9 cellular contexts compared by ENCODE assay signal in the genomic region with DNA sequence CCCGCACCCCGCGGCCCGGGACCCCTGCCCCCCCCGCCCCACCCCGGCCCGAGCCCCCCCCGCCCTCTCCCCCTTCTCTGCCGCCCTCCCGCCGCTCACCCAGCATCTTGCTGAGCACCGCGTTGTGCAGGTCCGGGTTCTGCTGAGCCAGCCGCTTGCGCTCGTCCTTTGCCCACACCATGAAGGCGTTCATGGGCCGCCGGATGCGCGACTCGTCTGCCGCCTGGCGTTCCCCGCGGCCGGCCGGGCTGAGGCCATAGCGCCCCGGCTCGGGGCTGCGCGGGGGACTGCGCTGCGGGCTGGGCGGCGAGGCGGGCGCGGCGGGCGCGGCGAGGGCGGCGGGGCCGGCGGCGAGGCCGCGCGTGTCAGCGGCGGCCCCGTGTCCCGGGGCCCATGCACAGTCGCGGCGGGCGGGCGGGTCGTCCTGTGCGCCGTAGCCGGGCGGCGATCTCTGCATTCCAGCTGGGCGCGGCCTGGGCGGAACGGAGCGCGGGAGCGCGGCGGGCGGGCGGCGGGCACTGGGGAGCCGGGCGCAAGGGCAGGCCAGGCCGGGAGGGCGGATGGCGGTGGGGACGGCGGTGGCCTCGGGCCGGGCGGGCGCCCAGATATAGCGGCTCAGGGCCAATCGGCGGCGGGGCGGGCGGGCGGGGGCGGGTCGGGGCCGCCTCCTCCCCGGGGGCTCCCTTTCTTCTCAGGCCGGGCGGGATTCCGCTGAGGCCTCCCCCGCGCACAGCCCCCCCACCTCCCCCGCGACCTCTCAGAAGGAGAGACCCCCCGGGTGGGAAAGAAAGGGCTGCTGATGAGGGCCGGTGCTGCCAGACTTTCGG. TPM values are rescaled to one million over a fixed set of nuclear protein-coding genes. Genes with fewer than 3 reads are reported as not detected.
DNase-seq lines count a peak whose midpoint lies in the region; ATAC-seq, FAIRE-seq and TF ChIP-seq lines count a peak whose summit lies in the region.
"Had no signal": no experiment of that assay in that cellular context is flagged by ENCODE, and none has a peak within 500 bp of the region (broad histone marks: within the 10 kb centered on the region; RNA-seq: fewer than 3 reads in every experiment).

TSS of gene SOX18 (minus strand) at position 580 of the 827 bp plus-strand sequence. CDS start at position 457, 123 bp downstream.

- no peaks in the 10 kb centered on the region for H3K36me3 Mint-ChIP-seq in activated CD4-positive, alpha-beta memory T cell treated with anti-CD3 and anti-CD28 coated beads for 36 hours

- peak; percentile 17 to 53 for ATAC-seq in activated CD4-positive, CD25-positive, alpha-beta regulatory T cell treated with anti-CD3 and anti-CD28 coated beads, Interleukin-2, amount 50 U/mL, for 24 hours

- no peak for TF ChIP-seq POLR2A in GM12892 (IDR thresholded peaks at IDR 0.05; ENCODE audit: low read depth, low read length)

- intact Hi-C loops in activated CD4-positive, alpha-beta memory T cell treated with anti-CD3 and anti-CD28 coated beads for 36 hours (cut with micrococcal nuclease): no loop called here

- no peaks in the 10 kb centered on the region for H3K9me3 ChIP-seq in cardiac muscle cell (ENCODE audit: low read depth)

- TF ChIP-seq CTCF in cardiac muscle cell (IDR thresholded peaks at IDR 0.05; ENCODE audit: low read depth, low read length): no peak

- POLR2A ChIA-PET in activated CD4-positive, alpha-beta memory T cell treated with anti-CD3 and anti-CD28 coated beads for 36 hours (lab: Charles Lee): no interaction called here

- H3K36me3 ChIP-seq in cardiac muscle cell: no peaks in the 10 kb centered on the region

- CTCF ChIA-PET in activated CD4-positive, alpha-beta memory T cell treated with anti-CD3 and anti-CD28 coated beads for 36 hours (lab: Charles Lee): interaction anchor here (0.8 to 1.0 kb wide), 3 partner anchors 8 to 11 kb away, joined by 3 to 5 read pairs (median 3); no protein-coding TSS in a partner anchor

- peaks cover 72% of the 10 kb centered on the region for H3K27me3 ChIP-seq in cardiac muscle cell

- no peak within 1 kb of the TSS for H3K27ac Mint-ChIP-seq in activated CD4-positive, alpha-beta memory T cell treated with anti-CD3 and anti-CD28 coated beads for 36 hours

- DNase-seq in activated CD4-positive, CD25-positive, alpha-beta regulatory T cell (lab: John Stamatoyannopoulos, UW): no peak
- peak; percentile 54 for DNase-seq in activated CD4-positive, alpha-beta memory T cell treated with anti-CD3 and anti-CD28 coated beads for 36 hours
- DNase-seq in cardiac muscle cell (ENCODE audit: low read depth in 1 of 2, low spot score in 1 of 2): peak; percentile 56 to 64
- peak; percentile 57 for DNase-seq in stimulated activated CD8-positive, alpha-beta memory T cell treated with anti-CD3 and anti-CD28 coated beads, Interleukin-4, amount 100 ng/mL, for 48 hours
- DNase-seq in GM12892 (ENCODE audit: insufficient read length): no peak
- no peak for DNase-seq in iPS-NIHi7 (ENCODE audit: extremely low spot score)
- DNase-seq in SKM-1 (lab: John Stamatoyannopoulos, UW; ENCODE audit: unreplicated experiment): no peak

- peaks cover 50% of the 10 kb centered on the region for H3K27me3 Mint-ChIP-seq in activated CD4-positive, alpha-beta memory T cell treated with anti-CD3 and anti-CD28 coated beads for 36 hours

- no peak for FAIRE-seq in GM12892 (lab: Jason Lieb, UNC)
- FAIRE-seq: TTC549 had no signal

- no peak within 1 kb of the TSS for H3K4me3 Mint-ChIP-seq in activated CD4-positive, alpha-beta memory T cell treated with anti-CD3 and anti-CD28 coated beads for 36 hours

- H3K4me1 Mint-ChIP-seq in activated CD4-positive, alpha-beta memory T cell treated with anti-CD3 and anti-CD28 coated beads for 36 hours (ENCODE audit: low read depth): peaks cover 2% of the 10 kb centered on the region

- no peaks in the 10 kb centered on the region for H3K9me3 Mint-ChIP-seq in activated CD4-positive, alpha-beta memory T cell treated with anti-CD3 and anti-CD28 coated beads for 36 hours

- peaks cover 5% of the 10 kb centered on the region for H3K4me1 ChIP-seq in cardiac muscle cell (ENCODE audit: low read depth)

- H3K27ac ChIP-seq in cardiac muscle cell: no peak within 1 kb of the TSS

- H3K4me3 ChIP-seq in cardiac muscle cell: peak within 1 kb of the TSS; percentile 20

RNA-seq across cellular contexts. Expression of gene SOX18, which starts in this region (rescaled TPM):
- total RNA-seq in activated CD4-positive, alpha-beta memory T cell treated with anti-CD3 and anti-CD28 coated beads for 36 hours: not detected
- total RNA-seq in cardiac muscle cell: 0.06 and 0.14 TPM in 2 replicates
- polyA plus RNA-seq in cardiac muscle cell: 3.5 TPM in 1 of 2 replicates, not detected in the other
- 0.13 TPM for polyA plus RNA-seq in GM12892 (2012; ENCODE audit: missing spikeins)

Comparison
In these comparisons a context has a peak if more than half of its experiments do, and no peak if none do; other contexts are left out.
1. Peak in DNase-seq in activated CD4-positive, alpha-beta memory T cell treated with anti-CD3 and anti-CD28 coated beads for 36 hours; RNA of the gene not detected or under 1 TPM.
2. DNase-seq: peak in cardiac muscle cell (2 of 2) and stimulated activated CD8-positive, alpha-beta memory T cell treated with anti-CD3 and anti-CD28 coated beads, Interleukin-4, amount 100 ng/mL, for 48 hours (single experiment); none in activated CD4-positive, CD25-positive, alpha-beta regulatory T cell (0 of 4), GM12892 (single experiment), iPS-NIHi7 (single experiment) and SKM-1 (single experiment).